8 cellular contexts compared by ENCODE assay signal in genomic region chr4:20395160-20395773, GRCh38.
DNase-seq lines count a peak whose midpoint lies in the region; ATAC-seq and TF ChIP-seq lines count a peak whose summit lies in the region.

No MANE protein-coding gene starts in this region.

- H3K79me2 ChIP-seq in neural progenitor cell (ENCODE audit: low read depth) = no peaks in the 10 kb centered on the region

- peak; percentile 50 for DNase-seq in Ammon's horn (ENCODE audit: low spot score)
- peak; percentile 56 for DNase-seq in NT2/D1 (ENCODE audit: low read depth, low spot score)
- DNase-seq in dorsolateral prefrontal cortex = peak in 3 of 10 donors; percentile 36 to 65 (median 40)
- peak; percentile 73 for DNase-seq in neural progenitor cell (ENCODE audit: low spot score)
- DNase-seq in coronary artery (ENCODE audit: low spot score) = no peak

- H3K27me3 Mint-ChIP-seq in neural progenitor cell (ENCODE audit: insufficient read depth, low read depth) = no peaks in the 10 kb centered on the region

- H3K4me3 ChIP-seq in NT2/D1 (ENCODE audit: insufficient read length, low read depth) = no peak overlapping the region
- H3K4me3 ChIP-seq in dorsolateral prefrontal cortex = peak overlapping the region in 12 of 59 donors; percentile 1 to 33 (median 14)
- no peak overlapping the region for H3K4me3 ChIP-seq in neural progenitor cell
- H3K4me3 ChIP-seq in coronary artery = no peak overlapping the region

- H3K9me3 Mint-ChIP-seq in neural progenitor cell = no peaks in the 10 kb centered on the region

- H3F3A ChIP-seq in neural progenitor cell (ENCODE audit: low read depth) = no peaks in the 10 kb centered on the region

- H3K4me1 ChIP-seq in NT2/D1 (ENCODE audit: insufficient read depth, insufficient read length) (no peaks in the 10 kb centered on the region), neural progenitor cell (peaks cover 29% of the 10 kb centered on the region)

- H3K9me3 ChIP-seq in NT2/D1 (ENCODE audit: insufficient read depth, low read length) (no peaks in the 10 kb centered on the region), neural progenitor cell (ENCODE audit: low read depth) (no peaks in the 10 kb centered on the region)

- H4K20me1 ChIP-seq in neural progenitor cell (ENCODE audit: low read depth) = no peaks in the 10 kb centered on the region

- H3K4me2 ChIP-seq in neural progenitor cell = no peak overlapping the region

- no peak for TF ChIP-seq POLR2A in GM18505 (IDR thresholded peaks at IDR 0.05; ENCODE audit: borderline replicate concordance, extremely low read depth, insufficient read depth, insufficient read length)

- no peaks in the 10 kb centered on the region for H3K27me3 ChIP-seq in NT2/D1 (ENCODE audit: insufficient read depth, insufficient read length)
- H3K27me3 ChIP-seq in dorsolateral prefrontal cortex = no peaks in the 10 kb centered on the region
- no peaks in the 10 kb centered on the region for H3K27me3 ChIP-seq in neural progenitor cell

- peaks cover 33% of the 10 kb centered on the region for H3K4me1 Mint-ChIP-seq in neural progenitor cell

- H3K4me3 Mint-ChIP-seq in neural progenitor cell = no peak overlapping the region

- H3K9ac ChIP-seq in NT2/D1 (ENCODE audit: insufficient read length, low read depth) = no peak overlapping the region
- no peak overlapping the region for H3K9ac ChIP-seq in neural progenitor cell

- no peak overlapping the region for H2AFZ ChIP-seq in neural progenitor cell (replicated peaks)

- ATAC-seq in GM18505 (IDR thresholded peaks at IDR 0.05; ENCODE audit: unreplicated experiment) (peak; percentile 64), HG03342 (IDR thresholded peaks at IDR 0.05; ENCODE audit: unreplicated experiment) (peak; percentile 80), HG03280 (IDR thresholded peaks at IDR 0.05; ENCODE audit: unreplicated experiment) (no peak)

- peak overlapping the region; percentile 15 for H3K27ac Mint-ChIP-seq in neural progenitor cell

- TF ChIP-seq CTCF in dorsolateral prefrontal cortex (IDR thresholded peaks at IDR 0.05 in 54 of 56, conservative IDR thresholded peaks at IDR 0.05 in 2 of 56; ENCODE audit: low read depth in 1 of 56, partially characterized antibody in 56 of 56) (peak; percentile 41 to 76 (median 62)), neural progenitor cell (IDR thresholded peaks at IDR 0.05) (peak; percentile 86), coronary artery (IDR thresholded peaks at IDR 0.05) (no peak)

- H3K27ac ChIP-seq in dorsolateral prefrontal cortex (peak overlapping the region in 47 of 59 donors; percentile 15 to 87 (median 74)), neural progenitor cell (no peak overlapping the region), coronary artery (no peak overlapping the region)

- peaks cover 4% of the 10 kb centered on the region for H3K36me3 Mint-ChIP-seq in neural progenitor cell

- intact Hi-C loops in dorsolateral prefrontal cortex (cut with DNase I) = no loop called here

- H3K36me3 ChIP-seq in NT2/D1 (ENCODE audit: insufficient read depth, insufficient read length, low read length) (no peaks in the 10 kb centered on the region), neural progenitor cell (no peaks in the 10 kb centered on the region)

Comparison
In these comparisons a context has a peak if more than half of its experiments do, and no peak if none do; other contexts are left out.
1. H3K27ac ChIP-seq: peak in dorsolateral prefrontal cortex (47 of 59); none in neural progenitor cell (single experiment) and coronary artery (0 of 2).